In genomic region chr15:61169904-61170695, GRCh38 we compare ENCODE assay signal across 11 cellular contexts. TPM values are rescaled to one million over a fixed set of nuclear protein-coding genes. Genes with fewer than 3 reads are reported as not detected.
A peak's percentile ranks its signal among the peaks of the same experiment; 100 is the strongest.
DNase-seq lines count a peak whose midpoint lies in the region; ATAC-seq, FAIRE-seq and TF ChIP-seq lines count a peak whose summit lies in the region.
"Had no signal": no experiment of that assay in that cellular context is flagged by ENCODE, and none has a peak within 500 bp of the region (broad histone marks: within the 10 kb centered on the region; RNA-seq: fewer than 3 reads in every experiment).

No MANE protein-coding gene starts in this region.

- H3K4me3 ChIP-seq in iPS DF 6.9 (ENCODE audit: low read length) (no peak overlapping the region), brain microvascular endothelial cell (ENCODE audit: low read depth, low read length) (no peak overlapping the region)
- H3K4me3 ChIP-seq: lower lobe of right lung had no signal

- ATAC-seq in GM21723 (IDR thresholded peaks at IDR 0.05; ENCODE audit: unreplicated experiment), result peak; percentile 63
- peak; percentile 79 for ATAC-seq in T-helper 17 cell
- ATAC-seq: lower lobe of right lung had no signal

- in situ Hi-C loops in brain microvascular endothelial cell (cut with HindIII; ENCODE audit: low pct_ligation_motif_present, low sequenced_read_pairs), result no loop called here

- H3K4me3 Mint-ChIP-seq in T-helper 17 cell, result peak overlapping the region; percentile 71

- H3K36me3 Mint-ChIP-seq in T-helper 17 cell (ENCODE audit: low read depth), result peaks cover 3% of the 10 kb centered on the region

- WGBS in iPS DF 6.9 (ENCODE audit: insufficient coverage, insufficient read length), result no CpG with 5 or more reads among the region's 9 CpGs

- H3K27me3 ChIP-seq in iPS DF 6.9 (ENCODE audit: control insufficient read depth, insufficient read depth, low read length) (no peaks in the 10 kb centered on the region), brain microvascular endothelial cell (replicated peaks) (no peaks in the 10 kb centered on the region)

- H3K4me1 Mint-ChIP-seq in T-helper 17 cell, result peaks cover 19% of the 10 kb centered on the region

- H3K27ac Mint-ChIP-seq in T-helper 17 cell, result peak overlapping the region; percentile 91

- peaks cover 21% of the 10 kb centered on the region for H3K4me1 ChIP-seq in iPS DF 6.9 (ENCODE audit: control insufficient read depth, insufficient read depth, low read length)
- H3K4me1 ChIP-seq: lower lobe of right lung had no signal

- TF ChIP-seq CTCF in brain microvascular endothelial cell (IDR thresholded peaks at IDR 0.05; ENCODE audit: low read depth, low read length, missing control alignments), result no peak

- no peaks in the 10 kb centered on the region for H3K9me3 ChIP-seq in T-helper 17 cell (ENCODE audit: control insufficient read depth, low read length, poor library complexity, severe bottlenecking)
- H3K9me3 ChIP-seq in iPS DF 6.9 (ENCODE audit: control insufficient read depth, insufficient read depth, low read length), result no peaks in the 10 kb centered on the region
- H3K9me3 ChIP-seq: lower lobe of right lung had no signal

- peaks cover 20% of the 10 kb centered on the region for H3K27me3 Mint-ChIP-seq in T-helper 17 cell

- H3K27ac ChIP-seq in iPS DF 6.9 (ENCODE audit: low read length) (peak overlapping the region; percentile 82), brain microvascular endothelial cell (no peak overlapping the region)
- H3K27ac ChIP-seq: lower lobe of right lung had no signal

- H3K36me3 ChIP-seq in iPS DF 6.9 (ENCODE audit: control insufficient read depth, insufficient read depth, low read length) (no peaks in the 10 kb centered on the region), brain microvascular endothelial cell (replicated peaks) (no peaks in the 10 kb centered on the region)
- H3K36me3 ChIP-seq: lower lobe of right lung had no signal

- FAIRE-seq in GM12891 (lab: Jason Lieb, UNC), result peak; percentile 78
- FAIRE-seq: G401.6, TTC549 had no signal

- DNase-seq in GM12891 (ENCODE audit: insufficient read length, low spot score) (no peak), T-helper 17 cell (no peak), iPS DF 6.9 (ENCODE audit: low read depth, low spot score) (no peak), germinal center (ENCODE audit: low spot score) (no peak), brain microvascular endothelial cell (no peak), AML-193 (lab: John Stamatoyannopoulos, UW) (no peak), NCI-H1417 treated with DMSO at 0.1 percent for 48 hours (lab: John Stamatoyannopoulos, UW) (no peak)
- DNase-seq: lower lobe of right lung had no signal

- TF ChIP-seq POLR2A in GM12891 (IDR thresholded peaks at IDR 0.05; ENCODE audit: low read depth, low read length), result no peak

TF ChIP-seq in GM12891, 5 proteins besides CTCF, POLR2A, EP300 and RAD21:
- no peak for TF ChIP-seq POLR2AphosphoS5 (IDR thresholded peaks at IDR 0.05; ENCODE audit: low read depth, low read length)
- TF ChIP-seq SPI1 (IDR thresholded peaks at IDR 0.05; ENCODE audit: low read depth, low read length), result 0 out of 2 replicates have a peak, but pooled peaks have one; percentile 4

RNA-seq across cellular contexts. Expression of gene RORA, which starts 59.0 kb away (rescaled TPM):
- 2.2 TPM for polyA plus RNA-seq in GM12891 (2012; ENCODE audit: low read depth, missing spikeins)
- 100 to 1,000 TPM; 335 to 365 TPM for total RNA-seq in T-helper 17 cell
